19 cellular contexts compared by ENCODE assay signal in the genomic region with DNA sequence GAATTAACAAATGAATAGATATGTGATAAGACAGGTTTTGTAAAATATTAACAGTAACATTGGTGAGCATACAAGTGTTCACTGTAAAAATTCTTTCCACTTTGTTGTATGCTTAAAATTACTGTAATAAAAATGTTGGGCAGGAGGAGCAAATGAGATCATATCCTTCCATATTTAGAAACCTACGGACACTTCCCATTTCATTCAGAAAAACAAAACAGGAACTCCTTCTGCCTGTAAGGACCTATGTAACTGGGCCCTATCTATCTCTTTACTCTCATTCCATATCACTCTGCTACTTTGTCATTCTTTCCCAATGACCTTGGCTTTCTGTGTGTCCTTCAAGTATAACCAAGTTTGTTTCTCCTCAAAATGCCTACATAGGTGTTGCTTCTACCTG. TPM values are rescaled to one million over a fixed set of nuclear protein-coding genes. Genes with fewer than 3 reads are reported as not detected.
DNase-seq lines count a peak whose midpoint lies in the region; ATAC-seq and TF ChIP-seq lines count a peak whose summit lies in the region.
"Had no signal": no experiment of that assay in that cellular context is flagged by ENCODE, and none has a peak within 500 bp of the region (broad histone marks: within the 10 kb centered on the region; RNA-seq: fewer than 3 reads in every experiment).

No MANE protein-coding gene starts in this region.

- H3K27ac ChIP-seq in H9 (ENCODE audit: insufficient read length, low read depth, low read length), result no peak overlapping the region
- H3K27ac ChIP-seq: Peyer's patch had no signal

- H2AK5ac ChIP-seq in H9 (ENCODE audit: insufficient read length, low read length), result no peak overlapping the region

- H3K27ac Mint-ChIP-seq in H9, result no peak overlapping the region

- ATAC-seq in left colon, result peak; percentile 59

- H4K5ac ChIP-seq in H9 (ENCODE audit: insufficient read length, low read depth, low read length), result no peak overlapping the region

- no peak overlapping the region for H3K56ac ChIP-seq in H9 (ENCODE audit: insufficient read length, low read depth, low read length)

- no peak for TF ChIP-seq CTCF in H9 (conservative IDR thresholded peaks at IDR 0.05)

- H4K8ac ChIP-seq in H9 (replicated peaks; ENCODE audit: insufficient read length, low read depth, low read length), result no peak overlapping the region

- H4K20me1 ChIP-seq in H9 (ENCODE audit: control insufficient read depth, insufficient read depth, insufficient read length), result no peaks in the 10 kb centered on the region
- H4K20me1 ChIP-seq: BLaER1 treated with 17β-estradiol and CSF1 and Interleukin-3, amounts not matched to agents 10 nM and 100 nM had no signal

- H3K23ac ChIP-seq in H9 (ENCODE audit: insufficient read length, low read depth, low read length), result no peak overlapping the region

- no peaks in the 10 kb centered on the region for H3K27me3 Mint-ChIP-seq in H9 (ENCODE audit: low read depth)

- no peak overlapping the region for H3K18ac ChIP-seq in H9 (ENCODE audit: insufficient read length, low read depth, low read length)

- no peak overlapping the region for H2BK120ac ChIP-seq in H9 (ENCODE audit: low read depth, low read length, poor library complexity, severe bottlenecking)

- WGBS in H9 (ENCODE audit: extremely low coverage, insufficient read length, low lambda C conversion rate), result no CpG with 5 or more reads among the region's 1 CpG

- H3K9ac ChIP-seq in H9 (ENCODE audit: extremely low read depth, insufficient read length, low read length), result no peak overlapping the region
- H3K9ac ChIP-seq: BLaER1 treated with 17β-estradiol and CSF1 and Interleukin-3, amounts not matched to agents 10 nM and 100 nM had no signal

- no peak overlapping the region for H3T11ph ChIP-seq in H9 (ENCODE audit: low read length)

- H4K91ac ChIP-seq in H9 (ENCODE audit: insufficient read length, low read depth, low read length), result no peak overlapping the region

- no peaks in the 10 kb centered on the region for H3K79me2 ChIP-seq in H9 (ENCODE audit: insufficient read depth, low read length)

- no peak overlapping the region for H3K4ac ChIP-seq in H9 (ENCODE audit: low read depth, low read length)

- H3K79me1 ChIP-seq in H9 (ENCODE audit: insufficient read depth, low read depth, low read length, poor library complexity, severe bottlenecking), result no peaks in the 10 kb centered on the region

- no peaks in the 10 kb centered on the region for H3K4me1 ChIP-seq in H9 (ENCODE audit: insufficient read depth, low read length)
- H3K4me1 ChIP-seq: Peyer's patch had no signal

- H2AFZ ChIP-seq in H9 (ENCODE audit: low read length), result no peak overlapping the region

- H3K9me3 ChIP-seq in H9 (ENCODE audit: control insufficient read depth, low read depth, low read length), result no peaks in the 10 kb centered on the region
- H3K9me3 ChIP-seq: Peyer's patch had no signal

- H3K4me3 Mint-ChIP-seq in H9, result no peak overlapping the region

- no peaks in the 10 kb centered on the region for H3K9me3 Mint-ChIP-seq in H9

- no peak overlapping the region for H2BK12ac ChIP-seq in H9 (ENCODE audit: insufficient read length, low read depth, low read length)

- no peak overlapping the region for H2BK20ac ChIP-seq in H9 (ENCODE audit: low read depth, low read length, poor library complexity, severe bottlenecking)

- no peak overlapping the region for H3K14ac ChIP-seq in H9 (ENCODE audit: insufficient read depth, low read length)

- no peaks in the 10 kb centered on the region for H3K27me3 ChIP-seq in H9 (ENCODE audit: insufficient read depth, low read length)
- H3K27me3 ChIP-seq: BLaER1 treated with 17β-estradiol and CSF1 and Interleukin-3, amounts not matched to agents 10 nM and 100 nM; Peyer's patch had no signal

- H2BK15ac ChIP-seq in H9 (ENCODE audit: low read depth, low read length), result no peak overlapping the region

- no peak overlapping the region for H2BK5ac ChIP-seq in H9 (ENCODE audit: insufficient read length, low read length)

- no peaks in the 10 kb centered on the region for H3K23me2 ChIP-seq in H9 (ENCODE audit: insufficient read length, low read depth, low read length, poor library complexity, severe bottlenecking)

- no peaks in the 10 kb centered on the region for H3K36me3 Mint-ChIP-seq in H9 (ENCODE audit: insufficient read depth in 1 of 3, low read depth in 3 of 3)

- H3K4me2 ChIP-seq in H9 (ENCODE audit: insufficient read depth, insufficient read length, low read length), result no peak overlapping the region

- H3K4me1 Mint-ChIP-seq in H9, result no peaks in the 10 kb centered on the region

- intact Hi-C loops in left colon (cut with DNase I, micrococcal nuclease), result no loop called here

- peak; percentile 49 to 50 for DNase-seq in AML-193 (lab: John Stamatoyannopoulos, UW)
- peak; percentile 80 for DNase-seq in MV-4-11 (lab: John Stamatoyannopoulos, UW)
- peak; percentile 67 for DNase-seq in SKM-1 (lab: John Stamatoyannopoulos, UW; ENCODE audit: unreplicated experiment)
- DNase-seq in left colon, result no peak
- DNase-seq in occipital lobe (lab: John Stamatoyannopoulos, UW), result no peak
- DNase-seq in NCI-H1417 (lab: John Stamatoyannopoulos, UW), result no peak
- DNase-seq in NCI-H748 (lab: John Stamatoyannopoulos, UW; ENCODE audit: unreplicated experiment), result no peak
- DNase-seq in H9, result no peak
- DNase-seq: 8988T; EL; H7; KG1; NCI-H1436; NCI-H226; NCI-H526; NK-92 treated with Interleukin-12 subunit alpha and Interleukin-12 subunit beta, amount 100 ng/mL, for 24 hours; Peyer's patch; Right ventricle myocardium superior had no signal

RNA-seq across cellular contexts. Expression of a gene that starts 53.7 kb away (rescaled TPM):
- total RNA-seq in left colon (100 to 1,000 TPM in 1 of 2 donors, 10 to 100 TPM in 1; 59.2 to 113 TPM), occipital lobe (10.3 TPM), H9 (2021) (11.0 and 11.3 TPM in 2 replicates)

Comparison
In these comparisons a context has a peak if more than half of its experiments do, and no peak if none do; other contexts are left out.
1. DNase-seq: peak in AML-193 (2 of 2), MV-4-11 (single experiment) and SKM-1 (single experiment); none in left colon (0 of 2), occipital lobe (single experiment), NCI-H1417 (0 of 3), NCI-H748 (single experiment) and H9 (single experiment).